1 cellular context compared by ENCODE assay signal in the genomic region with DNA sequence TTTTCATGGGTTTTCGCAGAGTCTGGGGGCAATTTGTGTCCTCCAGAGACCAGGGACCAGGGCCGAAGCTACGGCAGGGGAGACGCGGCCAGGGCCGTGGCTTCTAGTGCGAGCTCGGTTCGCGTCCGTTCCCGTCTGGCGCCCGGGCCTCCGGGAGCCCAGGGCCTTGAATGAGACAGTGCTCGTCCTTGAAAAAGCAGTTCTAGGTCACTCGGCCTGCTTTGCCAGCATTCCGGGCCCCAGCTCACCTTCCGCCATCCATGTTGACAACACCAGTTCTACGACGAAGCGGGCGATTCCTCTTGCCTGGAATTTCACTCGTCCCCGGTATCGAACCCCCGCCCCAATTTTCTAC.
TF ChIP-seq lines count a peak whose summit lies in the region.

No MANE protein-coding gene starts in this region.

TF ChIP-seq in endothelial cell of umbilical vein, 7 proteins besides CTCF, POLR2A, EP300 and RAD21:
- TF ChIP-seq, protein P1, sequence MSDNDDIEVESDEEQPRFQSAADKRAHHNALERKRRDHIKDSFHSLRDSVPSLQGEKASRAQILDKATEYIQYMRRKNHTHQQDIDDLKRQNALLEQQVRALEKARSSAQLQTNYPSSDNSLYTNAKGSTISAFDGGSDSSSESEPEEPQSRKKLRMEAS (IDR thresholded peaks at IDR 0.05; ENCODE audit: insufficient read depth, insufficient read length), result no peak
- no peak for TF ChIP-seq FOS (IDR thresholded peaks at IDR 0.05; ENCODE audit: borderline replicate concordance, insufficient read depth, low read length)
